26 cellular contexts compared by ENCODE assay signal in genomic region chr16:26885674-26886073, GRCh38.
A peak's percentile ranks its signal among the peaks of the same experiment; 100 is the strongest.
DNase-seq lines count a peak whose midpoint lies in the region; ATAC-seq, FAIRE-seq and TF ChIP-seq lines count a peak whose summit lies in the region.
"Had no signal": no experiment of that assay in that cellular context is flagged by ENCODE, and none has a peak within 500 bp of the region (broad histone marks: within the 10 kb centered on the region; RNA-seq: fewer than 3 reads in every experiment).

No MANE protein-coding gene starts in this region.

- peaks cover 7% of the 10 kb centered on the region for H3K27me3 Mint-ChIP-seq in activated CD4-positive, alpha-beta T cell treated with anti-CD3 and anti-CD28 coated beads, Interleukin-2, amount 10 ng/mL, durations not matched to agents 24 days and 14 days

- 3% methylated on average over 1 of the region's 1 CpG for WGBS in HepG2 (ENCODE audit: low lambda C conversion rate)
- 38% methylated on average over 1 of the region's 1 CpG for WGBS in right lobe of liver (ENCODE audit: insufficient coverage, low coverage, low lambda C conversion rate, missing lambda C conversion rate)
- 0% methylated on average over 1 of the region's 1 CpG for WGBS in K562 (ENCODE audit: insufficient coverage, low coverage, missing lambda C conversion rate)

- H3K9ac ChIP-seq in HepG2 (ENCODE audit: insufficient read depth, low read depth, low read length) (no peak overlapping the region), K562 (ENCODE audit: insufficient read depth in 1 of 2, low read depth in 2 of 2, low read length in 2 of 2) (no peak overlapping the region)
- H3K9ac ChIP-seq: BLaER1 had no signal

- H3K36me3 Mint-ChIP-seq in activated CD4-positive, alpha-beta T cell treated with anti-CD3 and anti-CD28 coated beads, Interleukin-2, amount 10 ng/mL, durations not matched to agents 24 days and 14 days (ENCODE audit: low read depth), result no peaks in the 10 kb centered on the region
- H3K36me3 Mint-ChIP-seq: CD14-positive monocyte; CD4-positive, alpha-beta memory T cell; CD8-positive, alpha-beta memory T cell had no signal

- H3K9me3 ChIP-seq in HepG2 (ENCODE audit: low read length) (no peaks in the 10 kb centered on the region), right lobe of liver (no peaks in the 10 kb centered on the region), K562 (replicated peaks; ENCODE audit: control insufficient read depth, insufficient read depth, low read depth, low read length) (no peaks in the 10 kb centered on the region), mucosa of descending colon (no peaks in the 10 kb centered on the region)
- H3K9me3 ChIP-seq: BE2C had no signal

- TF ChIP-seq POLR2A in HepG2 (IDR thresholded peaks at IDR 0.05; ENCODE audit: insufficient read depth in 1 of 2, low read depth in 2 of 2, low read length in 2 of 2) (no peak), right lobe of liver (IDR thresholded peaks at IDR 0.05) (no peak), K562 (conservative IDR thresholded peaks at IDR 0.05) (no peak)

- FAIRE-seq in HepG2 (lab: Jason Lieb, UNC) (no peak), K562 (lab: Jason Lieb, UNC) (no peak)
- FAIRE-seq: A204.1, GM12878, GM12892, GM18507 had no signal

- TF ChIP-seq EP300 in HepG2 (IDR thresholded peaks at IDR 0.05; ENCODE audit: low read depth in 2 of 2, low read length in 2 of 2), result no peak
- no peak for TF ChIP-seq EP300 in HepG2 (CRISPR knock-in tag; IDR thresholded peaks at IDR 0.05; ENCODE audit: borderline replicate concordance)
- TF ChIP-seq EP300 in K562 (IDR thresholded peaks at IDR 0.05; ENCODE audit: low read length), result no peak

- no peaks in the 10 kb centered on the region for H3K4me1 Mint-ChIP-seq in activated CD4-positive, alpha-beta T cell treated with anti-CD3 and anti-CD28 coated beads, Interleukin-2, amount 10 ng/mL, durations not matched to agents 24 days and 14 days
- H3K4me1 Mint-ChIP-seq: CD14-positive monocyte; CD4-positive, alpha-beta memory T cell; CD4-positive, CD25-positive, alpha-beta regulatory T cell; CD8-positive, alpha-beta memory T cell had no signal

- BruUV-seq in HepG2 (replicated peaks; lab: Mats Ljungman, UMichigan), result no TSS peak
- BruUV-seq in K562 (replicated peaks; lab: Mats Ljungman, UMichigan), result no TSS peak

- H3K4me2 ChIP-seq in HepG2 (ENCODE audit: low read depth, low read length) (no peak overlapping the region), K562 (ENCODE audit: insufficient read depth, low read length) (no peak overlapping the region)
- H3K4me2 ChIP-seq: BLaER1 had no signal

- intact Hi-C loops in HepG2 (cut with micrococcal nuclease; ENCODE audit: unreplicated experiment), result no loop called here
- intact Hi-C loops in right lobe of liver (cut with DNase I), result no loop called here
- intact Hi-C loops in K562 (cut with micrococcal nuclease), result no loop called here
- intact Hi-C loops in mucosa of descending colon (cut with DNase I, micrococcal nuclease), result no loop called here
- intact Hi-C loops in activated CD4-positive, alpha-beta T cell treated with anti-CD3 and anti-CD28 coated beads, Interleukin-2, amount 10 ng/mL, durations not matched to agents 24 days and 14 days (cut with micrococcal nuclease), result no loop called here

- no peak for ATAC-seq in HepG2
- ATAC-seq in right lobe of liver, result no peak
- ATAC-seq in K562, result no peak
- no peak for ATAC-seq in mucosa of descending colon
- ATAC-seq: GM12878 had no signal

- H3K27ac ChIP-seq in HepG2 (ENCODE audit: extremely low read length, insufficient read depth, low read length) (no peak overlapping the region), right lobe of liver (no peak overlapping the region), K562 (ENCODE audit: extremely low read depth, low read depth, low read length) (no peak overlapping the region)
- H3K27ac ChIP-seq: BLaER1 had no signal

- H3K27ac Mint-ChIP-seq in activated CD4-positive, alpha-beta T cell treated with anti-CD3 and anti-CD28 coated beads, Interleukin-2, amount 10 ng/mL, durations not matched to agents 24 days and 14 days, result no peak overlapping the region
- H3K27ac Mint-ChIP-seq: CD14-positive monocyte; CD4-positive, alpha-beta memory T cell; CD4-positive, CD25-positive, alpha-beta regulatory T cell had no signal

- H3K36me3 ChIP-seq in HepG2 (replicated peaks in 1 of 2; ENCODE audit: control insufficient read depth in 1 of 2, insufficient read depth in 2 of 2, low read length in 2 of 2) (no peaks in the 10 kb centered on the region), right lobe of liver (no peaks in the 10 kb centered on the region), K562 (ENCODE audit: control insufficient read depth, insufficient read depth, low read length) (no peaks in the 10 kb centered on the region), mucosa of descending colon (ENCODE audit: low read depth) (no peaks in the 10 kb centered on the region)
- H3K36me3 ChIP-seq: BE2C, BLaER1 had no signal

- no peak overlapping the region for H2AFZ ChIP-seq in HepG2 (ENCODE audit: low read length)
- H2AFZ ChIP-seq in K562 (ENCODE audit: low read depth, low read length), result no peak overlapping the region

- CTCF ChIA-PET in HepG2 (lab: Yijun Ruan, JAX; ENCODE audit: low intra/inter-chr PET ratio, low total read pairs), result no interaction called here
- CTCF ChIA-PET in K562 (lab: Yijun Ruan, JAX; ENCODE audit: low intra/inter-chr PET ratio), result no interaction called here

- TF ChIP-seq RAD21 in HepG2 (CRISPR knock-in tag; IDR thresholded peaks at IDR 0.05) (no peak), K562 (CRISPR knock-in tag; conservative IDR thresholded peaks at IDR 0.05 in 1 of 2, IDR thresholded peaks at IDR 0.05 in 1 of 2) (no peak)

- H4K20me1 ChIP-seq in HepG2 (ENCODE audit: insufficient read depth, low read length), result no peaks in the 10 kb centered on the region
- H4K20me1 ChIP-seq in K562 (replicated peaks; ENCODE audit: control insufficient read depth, insufficient read depth, low read length), result no peaks in the 10 kb centered on the region
- H4K20me1 ChIP-seq: BLaER1 had no signal

- H3K9me1 ChIP-seq in K562 (ENCODE audit: control insufficient read depth, insufficient read depth, low read length), result no peaks in the 10 kb centered on the region

- in situ Hi-C loops in HepG2 (cut with HindIII; ENCODE audit: extremely low pct_ligation_motif_present, low pct_unique_long_range_greater_than_20kb) (no loop called here), K562 (cut with MboI) (no loop called here)

- H3K27me3 ChIP-seq in HepG2 (ENCODE audit: control insufficient read depth in 1 of 2, insufficient read depth in 2 of 2, low read length in 2 of 2) (peaks cover 0 to 3% of the 10 kb centered on the region in 2 experiments; a peak in 1 of 5 replicates), right lobe of liver (no peaks in the 10 kb centered on the region), K562 (ENCODE audit: control insufficient read depth in 2 of 2, insufficient read depth in 2 of 2, low read length in 2 of 2) (no peaks in the 10 kb centered on the region; a peak in 1 of 5 replicates)
- H3K27me3 ChIP-seq: BE2C, BLaER1 had no signal

- TF ChIP-seq CTCF in HepG2 (CRISPR knock-in tag; IDR thresholded peaks at IDR 0.05) (no peak), right lobe of liver (IDR thresholded peaks at IDR 0.05) (no peak), K562 (IDR thresholded peaks at IDR 0.05 in 2 of 3, conservative IDR thresholded peaks at IDR 0.05 in 1 of 3; ENCODE audit: insufficient read depth in 2 of 3, low read depth in 1 of 3, low read length in 3 of 3) (no peak), mucosa of descending colon (IDR thresholded peaks at IDR 0.05) (no peak)

- H3K4me3 ChIP-seq in HepG2 (replicated peaks in 1 of 3; ENCODE audit: insufficient read depth in 1 of 3, low read depth in 2 of 3, low read length in 3 of 3), result no peak overlapping the region
- no peak overlapping the region for H3K4me3 ChIP-seq in right lobe of liver
- H3K4me3 ChIP-seq in K562, result no peak overlapping the region
- H3K4me3 ChIP-seq in mucosa of descending colon, result no peak overlapping the region
- H3K4me3 ChIP-seq: BLaER1, GM12878 had no signal

- POLR2A ChIA-PET in HepG2 (lab: Yijun Ruan, JAX) (no interaction called here), K562 (lab: Yijun Ruan, JAX) (no interaction called here)

- no peak for DNase-seq in HepG2 (ENCODE audit: low spot score)
- no peak for DNase-seq in right lobe of liver
- no peak for DNase-seq in K562 (ENCODE audit: extremely low read depth in 1 of 4, low spot score in 3 of 4)
- no peak for DNase-seq in mucosa of descending colon
- no peak for DNase-seq in activated CD4-positive, alpha-beta T cell treated with anti-CD3 and anti-CD28 coated beads, Interleukin-2, amount 10 ng/mL, durations not matched to agents 24 days and 14 days
- DNase-seq: 8988T; ACHN; BE2C; C1 segment of cervical spinal cord; CD4-positive, alpha-beta memory T cell; CD4-positive, CD25-positive, alpha-beta regulatory T cell; CD8-positive, alpha-beta memory T cell; COR-L47; DMS 273 treated with DMSO at 0.1 percent for 48 hours; DMS153; DMS53; DMS79; DND-41; EL; GDM1 had no signal

- no peak overlapping the region for H3K4me3 Mint-ChIP-seq in activated CD4-positive, alpha-beta T cell treated with anti-CD3 and anti-CD28 coated beads, Interleukin-2, amount 10 ng/mL, durations not matched to agents 24 days and 14 days
- H3K4me3 Mint-ChIP-seq: CD14-positive monocyte; CD4-positive, alpha-beta memory T cell; CD4-positive, CD25-positive, alpha-beta regulatory T cell; CD8-positive, alpha-beta memory T cell had no signal

- no peaks in the 10 kb centered on the region for H3K9me3 Mint-ChIP-seq in activated CD4-positive, alpha-beta T cell treated with anti-CD3 and anti-CD28 coated beads, Interleukin-2, amount 10 ng/mL, durations not matched to agents 24 days and 14 days

- H3K79me2 ChIP-seq in HepG2 (ENCODE audit: insufficient read depth, low read length) (no peaks in the 10 kb centered on the region), K562 (ENCODE audit: control insufficient read depth, insufficient read depth, low read length) (no peaks in the 10 kb centered on the region)

- H3K4me1 ChIP-seq in HepG2 (ENCODE audit: insufficient read depth, low read length) (no peaks in the 10 kb centered on the region), right lobe of liver (no peaks in the 10 kb centered on the region), K562 (replicated peaks in 1 of 2; ENCODE audit: control insufficient read depth in 2 of 2, insufficient read depth in 2 of 2, low read length in 2 of 2) (no peaks in the 10 kb centered on the region), mucosa of descending colon (ENCODE audit: low read depth) (no peaks in the 10 kb centered on the region)
- H3K4me1 ChIP-seq: BE2C, BLaER1 had no signal

TF ChIP-seq in HepG2, 621 proteins besides CTCF, POLR2A, EP300 and RAD21:
- no peak for TF ChIP-seq CEBPG (CRISPR knock-in tag; IDR thresholded peaks at IDR 0.05)
- peak; percentile 62; the same call in 1 of the 2 replicates for TF ChIP-seq CEBPB (IDR thresholded peaks at IDR 0.05; ENCODE audit: borderline replicate concordance, low read depth, low read length)

TF ChIP-seq in K562, 482 proteins besides CTCF, POLR2A, EP300 and RAD21 (continues in another document):
- TF ChIP-seq CEBPG (CRISPR knock-in tag; IDR thresholded peaks at IDR 0.05) (no peak), CEBPG (tag; conservative IDR thresholded peaks at IDR 0.05 in 1 of 2, IDR thresholded peaks at IDR 0.05 in 1 of 2) (peak; percentile 19 to 76; a peak in 2 of 4 replicates), CEBPB (tag; IDR thresholded peaks at IDR 0.05) (peak; percentile 64)

Comparison
In these comparisons a context has a peak if more than half of its experiments do, and no peak if none do; other contexts are left out.
1. Of the 241 proteins assayed by ChIP-seq in both HepG2 and K562: peak only in HepG2: none; only in K562: CEBPG; in both: CEBPB; in neither: 239.